ENCODE assay signal across 2 cellular contexts in genomic region chr11:70028147-70028855, GRCh38.
TF ChIP-seq lines count a peak whose summit lies in the region.

No MANE protein-coding gene starts in this region.

TF ChIP-seq in liver, 16 proteins besides CTCF, POLR2A, EP300 and RAD21 (continued from another document):
- no peak for TF ChIP-seq ATF3 (IDR thresholded peaks at IDR 0.05)

TF ChIP-seq in HepG2, 621 proteins besides CTCF, POLR2A, EP300 and RAD21:
- no peak for TF ChIP-seq MNT (IDR thresholded peaks at IDR 0.05)
- TF ChIP-seq HNRNPK (IDR thresholded peaks at IDR 0.05; ENCODE audit: low read depth, low read length, poor library complexity, severe bottlenecking) = no peak
- no peak for TF ChIP-seq ZBTB49 (CRISPR knock-in tag; IDR thresholded peaks at IDR 0.05; ENCODE audit: borderline replicate concordance)
- TF ChIP-seq MED1 (CRISPR knock-in tag; IDR thresholded peaks at IDR 0.05) = no peak
- TF ChIP-seq SIN3A (IDR thresholded peaks at IDR 0.05; ENCODE audit: borderline replicate concordance, low read depth, low read length) = no peak
- TF ChIP-seq ZNF83 (CRISPR knock-in tag; IDR thresholded peaks at IDR 0.05; ENCODE audit: borderline replicate concordance) = no peak
- no peak for TF ChIP-seq ZFP90 (CRISPR knock-in tag; IDR thresholded peaks at IDR 0.05; ENCODE audit: borderline replicate concordance)
- TF ChIP-seq CEBPG (CRISPR knock-in tag; IDR thresholded peaks at IDR 0.05) = no peak
- no peak for TF ChIP-seq DMTF1 (CRISPR knock-in tag; IDR thresholded peaks at IDR 0.05)
- no peak for TF ChIP-seq ZSCAN20 (CRISPR knock-in tag; IDR thresholded peaks at IDR 0.05; ENCODE audit: borderline replicate concordance)
- no peak for TF ChIP-seq JUN (CRISPR knock-in tag; IDR thresholded peaks at IDR 0.05)
- no peak for TF ChIP-seq ATM (IDR thresholded peaks at IDR 0.05; ENCODE audit: borderline replicate concordance)
- no peak for TF ChIP-seq SETDB1 (CRISPR knock-in tag; IDR thresholded peaks at IDR 0.05; ENCODE audit: borderline replicate concordance)
